In the genomic region with DNA sequence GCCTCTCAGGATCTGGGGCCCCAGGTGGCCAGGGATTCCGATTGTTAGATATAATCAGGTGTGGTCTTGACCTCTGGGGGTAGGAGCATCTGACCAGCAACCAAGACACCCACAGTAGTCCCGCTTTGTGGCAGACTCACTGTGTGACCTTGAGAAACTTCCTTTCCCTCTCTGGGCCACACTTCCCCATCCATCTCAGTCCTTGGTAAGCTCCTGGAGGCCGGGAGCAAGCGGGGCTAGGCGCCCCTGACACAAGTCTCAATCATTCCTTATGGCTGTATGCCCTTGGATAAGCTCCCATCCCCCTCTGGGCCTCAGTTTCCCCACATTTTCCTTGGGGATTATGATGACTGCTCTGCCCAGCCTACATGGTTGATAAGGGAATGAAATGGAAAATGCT, we compare ENCODE assay signal across 18 cellular contexts.
"Had no signal": no experiment of that assay in that cellular context is flagged by ENCODE, and none has a peak within 500 bp of the region (broad histone marks: within the 10 kb centered on the region; RNA-seq: fewer than 3 reads in every experiment).

No MANE protein-coding gene starts in this region.

- H3K27me3 ChIP-seq: body of pancreas, cardiac muscle cell, uterus had no signal

- ATAC-seq: body of pancreas, esophagus mucosa, right cardiac atrium had no signal

- H3K36me3 ChIP-seq: cardiac muscle cell, uterus had no signal

- H3K4me1 ChIP-seq: body of pancreas had no signal

- H3K27ac ChIP-seq: body of pancreas, cardiac muscle cell, uterus had no signal

- H3K9me3 ChIP-seq: body of pancreas, spleen, uterus had no signal

- H3K4me3 ChIP-seq: body of pancreas, cardiac muscle cell, spleen, uterus had no signal

- DNase-seq: activated CD4-positive, alpha-beta T cell treated with anti-CD3 and anti-CD28 coated beads for 36 hours; activated CD4-positive, CD25-positive, alpha-beta regulatory T cell; activated naive CD4-positive, alpha-beta T cell; activated T-cell treated with anti-CD3 and anti-CD28 coated beads for 4 hours; activated T-cell treated with anti-CD3 and anti-CD28 coated beads, Interleukin-2, amount 50 U/mL, for 72 hours; aorta; body of pancreas; cortex of kidney; hippocampal formation; naive B cell; nephron progenitor cell; occipital lobe; spleen; stimulated activated naive CD8-positive, alpha-beta T cell treated with anti-CD3 and anti-CD28 coated beads, Interleukin-15, Interleukin-2, amounts not matched to agents 100 U/mL and 50 U/mL, for 24 hours; uterus had no signal
